ENCODE assay signal across 8 cellular contexts in genomic region chr18:50880108-50880465, GRCh38. TPM values are rescaled to one million over a fixed set of nuclear protein-coding genes. Genes with fewer than 3 reads are reported as not detected.
A peak's percentile ranks its signal among the peaks of the same experiment; 100 is the strongest.
DNase-seq lines count a peak whose midpoint lies in the region; ATAC-seq and TF ChIP-seq lines count a peak whose summit lies in the region.

No MANE protein-coding gene starts in this region.

- TF ChIP-seq POLR2A in spleen (IDR thresholded peaks at IDR 0.05) (no peak), lower leg skin (IDR thresholded peaks at IDR 0.05) (no peak)

- H3K27me3 Mint-ChIP-seq in activated naive CD4-positive, alpha-beta T cell treated with anti-CD3 and anti-CD28 coated beads for 36 hours (ENCODE audit: low read depth): no peaks in the 10 kb centered on the region

- TF ChIP-seq CTCF in fibroblast of the aortic adventitia (IDR thresholded peaks at IDR 0.05; ENCODE audit: insufficient read depth, low read length): no peak
- no peak for TF ChIP-seq CTCF in spleen (IDR thresholded peaks at IDR 0.05 in 8 of 11, conservative IDR thresholded peaks at IDR 0.05 in 3 of 11)
- TF ChIP-seq CTCF in lower leg skin (IDR thresholded peaks at IDR 0.05): no peak

- H3K4me3 Mint-ChIP-seq in activated naive CD4-positive, alpha-beta T cell treated with anti-CD3 and anti-CD28 coated beads for 36 hours: peak overlapping the region; percentile 98

- H3K4me1 ChIP-seq in SJCRH30: peaks cover 5% of the 10 kb centered on the region; the same call in 1 of the 2 replicates
- H3K4me1 ChIP-seq in spleen: peaks cover 10 to 70% (median 45%) of the 10 kb centered on the region in 6 donors

- WGBS in spleen, 5 donors: 14 to 19% (median 17%) methylated on average over 6 of the region's 6 CpGs
- WGBS in lower leg skin, 2 donors: 24 to 34% methylated on average over 6 of the region's 6 CpGs

- intact Hi-C loops in activated naive CD4-positive, alpha-beta T cell treated with anti-CD3 and anti-CD28 coated beads for 36 hours (cut with micrococcal nuclease): no loop called here
- intact Hi-C loops in spleen (cut with DNase I; ENCODE audit: low total_unique reads) (loop anchor here (5.0 kb wide), 1 partner anchor 87 kb away; the partner anchor contains the start of gene ELAC1), lower leg skin (cut with DNase I; ENCODE audit: low total_unique reads) (no loop called here)

- peak overlapping the region; percentile 97 for H3K27ac Mint-ChIP-seq in activated naive CD4-positive, alpha-beta T cell treated with anti-CD3 and anti-CD28 coated beads for 36 hours

- H3K27me3 ChIP-seq in SJCRH30 (no peaks in the 10 kb centered on the region), spleen (replicated peaks in 1 of 7) (no peaks in the 10 kb centered on the region)

- no peak for ATAC-seq in HG02759 (IDR thresholded peaks at IDR 0.05; ENCODE audit: unreplicated experiment)

- CTCF ChIA-PET in activated naive CD4-positive, alpha-beta T cell treated with anti-CD3 and anti-CD28 coated beads for 36 hours (lab: Charles Lee): interaction anchor here (0.5 to 1.2 kb wide), 4 partner anchors 9 to 60 kb away, joined by 3 to 5 read pairs (median 4); partner anchors contain the start of gene MRO

- peak overlapping the region; percentile 70 for H3K27ac ChIP-seq in SJCRH30
- H3K27ac ChIP-seq in spleen: peak overlapping the region in 6 of 8 donors; percentile 96 to 100 (median 98)

- H3K36me3 Mint-ChIP-seq in activated naive CD4-positive, alpha-beta T cell treated with anti-CD3 and anti-CD28 coated beads for 36 hours (ENCODE audit: low read depth): peaks cover 17% of the 10 kb centered on the region

- no peak for DNase-seq in activated naive CD4-positive, alpha-beta T cell treated with anti-CD3 and anti-CD28 coated beads for 36 hours
- no peak for DNase-seq in activated naive CD4-positive, alpha-beta T cell treated with anti-CD3 and anti-CD28 coated beads, Interleukin-2, amount 50 U/mL, for 16 hours
- DNase-seq in SJCRH30 (no peak), fibroblast of the aortic adventitia (ENCODE audit: low read depth) (peak; percentile 8), spleen (no peak), lower leg skin (ENCODE audit: low spot score in 2 of 2) (no peak), NCI-H2081 treated with DMSO at 0.1 percent for 48 hours (lab: John Stamatoyannopoulos, UW) (no peak)

- H3K4me3 ChIP-seq in SJCRH30: peak overlapping the region; percentile 87
- peak overlapping the region; percentile 91 for H3K4me3 ChIP-seq in fibroblast of the aortic adventitia (ENCODE audit: low read depth, low read length)
- H3K4me3 ChIP-seq in spleen: peak overlapping the region; percentile 59 to 96 (median 73)
- H3K4me3 ChIP-seq in lower leg skin (ENCODE audit: low read depth, poor library complexity, severe bottlenecking): no peak overlapping the region

- H3K9me3 Mint-ChIP-seq in activated naive CD4-positive, alpha-beta T cell treated with anti-CD3 and anti-CD28 coated beads for 36 hours: no peaks in the 10 kb centered on the region

- H3K36me3 ChIP-seq in SJCRH30: no peaks in the 10 kb centered on the region
- H3K36me3 ChIP-seq in spleen: no peaks in the 10 kb centered on the region

- peaks cover 32% of the 10 kb centered on the region for H3K4me1 Mint-ChIP-seq in activated naive CD4-positive, alpha-beta T cell treated with anti-CD3 and anti-CD28 coated beads for 36 hours (ENCODE audit: low read depth)

- H3K9me3 ChIP-seq in SJCRH30 (replicated peaks) (no peaks in the 10 kb centered on the region), spleen (no peaks in the 10 kb centered on the region)

RNA-seq across cellular contexts. Expression of gene ME2, which starts 1.2 kb away (rescaled TPM):
- total RNA-seq in activated naive CD4-positive, alpha-beta T cell treated with anti-CD3 and anti-CD28 coated beads for 36 hours: 100 to 1,000 TPM; 137 to 146 TPM
- 56.6 and 62.4 TPM in 2 replicates for total RNA-seq in SJCRH30 (2014; rRNA removed; shearing (Covaris generic))
- total RNA-seq in fibroblast of the aortic adventitia (ENCODE audit: low replicate concordance): 37.9 and 48.6 TPM in 2 replicates
- 100 to 1,000 TPM in 4 of 7 donors, 10 to 100 TPM in 3; 83.3 to 179 (median 119) TPM for total RNA-seq in spleen
- polyA plus RNA-seq in spleen: 10 to 100 TPM; 25.9 to 51.5 (median 26.8) TPM
- 10 to 100 TPM; 10.4 to 25.5 (median 21.4) TPM for total RNA-seq in lower leg skin
